ENCODE assay signal across 14 cellular contexts in genomic region chr17:57404073-57404472, GRCh38.
DNase-seq lines count a peak whose midpoint lies in the region; ATAC-seq, FAIRE-seq and TF ChIP-seq lines count a peak whose summit lies in the region.
"Had no signal": no experiment of that assay in that cellular context is flagged by ENCODE, and none has a peak within 500 bp of the region (broad histone marks: within the 10 kb centered on the region; RNA-seq: fewer than 3 reads in every experiment).

No MANE protein-coding gene starts in this region.

- BruUV-seq in K562 (replicated peaks; lab: Mats Ljungman, UMichigan), result no TSS peak

- WGBS in K562 (ENCODE audit: insufficient coverage, low coverage, missing lambda C conversion rate), result 89% methylated on average over 4 of the region's 4 CpGs

- H3K4me1 ChIP-seq in K562 (replicated peaks in 1 of 2; ENCODE audit: control insufficient read depth in 2 of 2, insufficient read depth in 2 of 2, low read length in 2 of 2) (peaks cover 16 to 19% of the 10 kb centered on the region in 2 experiments), gastrocnemius medialis (peaks cover 53 to 75% of the 10 kb centered on the region in 2 donors)

- TF ChIP-seq RAD21 in K562 (CRISPR knock-in tag; conservative IDR thresholded peaks at IDR 0.05 in 1 of 2, IDR thresholded peaks at IDR 0.05 in 1 of 2), result peak; percentile 27 to 51; a peak in 3 of 4 replicates

- H4K20me1 ChIP-seq in K562 (replicated peaks; ENCODE audit: control insufficient read depth, insufficient read depth, low read length), result 0 out of 2 replicates have a peak, but pooled peaks cover 3% of the 10 kb centered on the region

- TF ChIP-seq CTCF in GM12865 (IDR thresholded peaks at IDR 0.05; ENCODE audit: insufficient read depth, low read depth, low read length, missing control alignments), result peak; percentile 24
- peak; percentile 31 to 38 (median 33); a peak in 3 of 6 replicates for TF ChIP-seq CTCF in K562 (IDR thresholded peaks at IDR 0.05 in 2 of 3, conservative IDR thresholded peaks at IDR 0.05 in 1 of 3; ENCODE audit: insufficient read depth in 2 of 3, low read depth in 1 of 3, low read length in 3 of 3)
- no peak for TF ChIP-seq CTCF in gastrocnemius medialis (IDR thresholded peaks at IDR 0.05 in 4 of 5, conservative IDR thresholded peaks at IDR 0.05 in 1 of 5)

- H3K27me3 ChIP-seq in K562 (ENCODE audit: control insufficient read depth in 2 of 2, insufficient read depth in 2 of 2, low read length in 2 of 2), result no peaks in the 10 kb centered on the region
- H3K27me3 ChIP-seq in gastrocnemius medialis, result no peaks in the 10 kb centered on the region
- H3K27me3 ChIP-seq: hepatocyte had no signal

- CTCF ChIA-PET in K562 (lab: Yijun Ruan, JAX; ENCODE audit: low intra/inter-chr PET ratio), result interaction anchor here (2.2 kb wide), 1 partner anchor 161 kb away, joined by 7 read pairs; no protein-coding TSS in a partner anchor

- POLR2A ChIA-PET in K562 (lab: Yijun Ruan, JAX), result interaction anchor here (1.0 kb wide), 1 partner anchor 77 kb away, joined by 5 read pairs; no protein-coding TSS in a partner anchor

- peaks cover 35% of the 10 kb centered on the region for H3K36me3 ChIP-seq in K562 (ENCODE audit: control insufficient read depth, insufficient read depth, low read length)
- no peaks in the 10 kb centered on the region for H3K36me3 ChIP-seq in gastrocnemius medialis
- H3K36me3 ChIP-seq: HAP-1 had no signal

- peaks cover 17% of the 10 kb centered on the region for H3K79me2 ChIP-seq in K562 (ENCODE audit: control insufficient read depth, insufficient read depth, low read length)

- H3K27ac ChIP-seq in K562 (ENCODE audit: extremely low read depth, low read depth, low read length) (no peak overlapping the region), gastrocnemius medialis (peak overlapping the region; percentile 76 to 85 (median 80))
- H3K27ac ChIP-seq: hepatocyte had no signal

- ATAC-seq in K562, result peak; percentile 48; the same call in 2 of the 3 replicates
- no peak for ATAC-seq in gastrocnemius medialis
- ATAC-seq in HG03342 (IDR thresholded peaks at IDR 0.05; ENCODE audit: unreplicated experiment), result no peak
- no peak for ATAC-seq in GM21423 (IDR thresholded peaks at IDR 0.05; ENCODE audit: unreplicated experiment)
- ATAC-seq: right cardiac atrium, T-cell had no signal

- in situ Hi-C loops in K562 (cut with MboI) (no loop called here), gastrocnemius medialis (cut with MboI; ENCODE audit: low sequenced_read_pairs in 4 of 4) (no loop called here)

- H3K9ac ChIP-seq in K562 (ENCODE audit: insufficient read depth in 1 of 2, low read depth in 2 of 2, low read length in 2 of 2), result no peak overlapping the region

- no peak overlapping the region for H2AFZ ChIP-seq in K562 (ENCODE audit: low read depth, low read length)
- H2AFZ ChIP-seq: hepatocyte had no signal

- no peak for TF ChIP-seq EP300 in K562 (IDR thresholded peaks at IDR 0.05; ENCODE audit: low read length)

- peak; percentile 37 for DNase-seq in GM12865 (ENCODE audit: low read depth)
- peak; percentile 44 for DNase-seq in Jurkat, Clone E6-1 (ENCODE audit: low read depth, low spot score)
- DNase-seq in K562 (ENCODE audit: extremely low read depth in 1 of 4, low spot score in 3 of 4), result peak in 1 of 4 experiments; percentile 19
- no peak for DNase-seq in gastrocnemius medialis
- DNase-seq in inferior parietal cortex (ENCODE audit: extremely low spot score), result no peak
- DNase-seq: activated CD4-positive, alpha-beta memory T cell treated with anti-CD3 and anti-CD28 coated beads, Interleukin-2, amount 10 ng/mL, durations not matched to agents 7 days and 5 days; effector memory CD4-positive, alpha-beta T cell; NCI-H524 treated with DMSO at 0.1 percent for 48 hours; right cardiac atrium; T-cell had no signal

- H3K4me2 ChIP-seq in K562 (ENCODE audit: insufficient read depth, low read length), result no peak overlapping the region
- H3K4me2 ChIP-seq: hepatocyte had no signal

- no peaks in the 10 kb centered on the region for H3K9me1 ChIP-seq in K562 (ENCODE audit: control insufficient read depth, insufficient read depth, low read length)

- H3K9me3 ChIP-seq in K562 (replicated peaks; ENCODE audit: control insufficient read depth, insufficient read depth, low read depth, low read length) (no peaks in the 10 kb centered on the region), gastrocnemius medialis (no peaks in the 10 kb centered on the region)
- H3K9me3 ChIP-seq: HAP-1 had no signal

- no peak for TF ChIP-seq POLR2A in K562 (conservative IDR thresholded peaks at IDR 0.05)
- TF ChIP-seq POLR2A in gastrocnemius medialis (IDR thresholded peaks at IDR 0.05), result no peak

- H3K4me3 ChIP-seq in GM12865 (ENCODE audit: low read depth, low read length) (no peak overlapping the region), K562 (no peak overlapping the region), gastrocnemius medialis (no peak overlapping the region)
- no peak overlapping the region for H3K4me3 ChIP-seq in Jurkat, Clone E6-1 (ENCODE audit: low read length)
- H3K4me3 ChIP-seq: HAP-1, hepatocyte had no signal

- no peak for FAIRE-seq in K562 (lab: Jason Lieb, UNC)

- intact Hi-C loops in K562 (cut with micrococcal nuclease) (no loop called here), gastrocnemius medialis (cut with DNase I; ENCODE audit: low total_unique reads) (loop anchor here (5.0 kb wide), 2 partner anchors 147 to 162 kb away; partner anchors contain the start of gene MSI2)

TF ChIP-seq in K562, 482 proteins besides CTCF, POLR2A, EP300 and RAD21:
- TF ChIP-seq KAT7 (CRISPR knock-in tag; IDR thresholded peaks at IDR 0.05; ENCODE audit: borderline replicate concordance), result no peak
- TF ChIP-seq SMAD4 (CRISPR knock-in tag; conservative IDR thresholded peaks at IDR 0.05), result no peak
- 0 out of 2 replicates have a peak, but pooled peaks have one; percentile 16 for TF ChIP-seq ESRRA (IDR thresholded peaks at IDR 0.05; ENCODE audit: borderline replicate concordance, low read depth)
- TF ChIP-seq ZNF121 (CRISPR knock-in tag; conservative IDR thresholded peaks at IDR 0.05), result no peak
- TF ChIP-seq NR2F6 (CRISPR knock-in tag; IDR thresholded peaks at IDR 0.05), result no peak
- no peak for TF ChIP-seq PHF21A (IDR thresholded peaks at IDR 0.05; ENCODE audit: borderline replicate concordance, low read depth)

Comparison
In these comparisons a context has a peak if more than half of its experiments do, and no peak if none do; other contexts are left out.
1. DNase-seq: peak in GM12865 (single experiment) and Jurkat, Clone E6-1 (single experiment); none in gastrocnemius medialis (0 of 2) and inferior parietal cortex (single experiment).
2. CTCF ChIP-seq: peak in GM12865 (single experiment) and K562 (3 of 3); none in gastrocnemius medialis (0 of 5).